In the genomic region with DNA sequence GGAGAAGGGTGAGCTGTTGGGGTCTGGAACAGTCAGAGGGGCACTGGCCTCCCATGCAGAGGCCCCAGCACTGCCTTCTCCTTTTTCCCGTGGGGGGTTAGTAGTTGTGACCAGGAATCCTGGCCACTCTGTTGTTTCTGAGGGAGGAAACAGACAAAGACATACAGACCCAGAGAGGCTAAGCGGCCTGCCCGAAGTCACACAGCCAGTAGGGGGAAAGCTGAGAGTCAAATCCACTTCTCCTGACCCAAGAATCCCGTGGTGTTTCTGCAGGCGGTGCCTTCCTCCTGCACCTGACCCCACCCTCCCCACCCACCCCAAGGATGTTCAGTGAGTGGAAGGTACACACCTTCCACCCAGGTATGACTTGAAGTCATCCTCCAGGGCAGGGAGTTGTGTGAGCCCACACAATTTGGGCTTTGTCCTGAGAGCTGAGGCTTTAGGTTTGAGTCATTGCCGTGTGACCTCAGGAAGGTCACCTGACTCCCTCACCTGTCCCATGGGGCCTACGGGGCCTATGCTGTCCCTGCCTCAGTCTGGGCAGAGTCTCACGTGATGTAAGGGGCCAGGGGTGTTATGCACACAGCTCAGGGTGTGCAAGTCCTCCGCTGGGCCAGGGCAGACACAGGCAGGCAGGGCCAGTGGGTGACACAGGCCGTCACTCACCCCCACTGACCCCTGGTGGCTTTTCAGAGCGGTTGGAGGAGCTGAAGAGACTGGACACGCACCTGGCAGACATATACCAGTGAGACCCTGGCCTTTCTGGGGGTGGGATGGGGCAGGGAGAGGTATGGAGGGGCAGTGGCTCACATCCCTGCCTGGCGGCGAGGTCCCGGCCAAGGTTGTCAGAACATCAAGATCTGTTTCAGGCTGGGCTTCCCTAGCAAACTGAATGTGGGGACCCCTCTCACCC, we compare ENCODE assay signal across 11 cellular contexts. TPM values are rescaled to one million over a fixed set of nuclear protein-coding genes. Genes with fewer than 3 reads are reported as not detected.
DNase-seq lines count a peak whose midpoint lies in the region; ATAC-seq and TF ChIP-seq lines count a peak whose summit lies in the region.
"Had no signal": no experiment of that assay in that cellular context is flagged by ENCODE, and none has a peak within 500 bp of the region (broad histone marks: within the 10 kb centered on the region; RNA-seq: fewer than 3 reads in every experiment).

No MANE protein-coding gene starts in this region.

- H3K4me1 ChIP-seq in endodermal cell (ENCODE audit: control insufficient read depth, insufficient read depth, low read length) (peaks cover 9% of the 10 kb centered on the region), suprapubic skin (peaks cover 12% of the 10 kb centered on the region)

- no peak overlapping the region for H3K9ac ChIP-seq in endodermal cell (ENCODE audit: extremely low read depth, low read length, poor library complexity, severe bottlenecking)

- no peak for TF ChIP-seq POLR2A in suprapubic skin (IDR thresholded peaks at IDR 0.05)

- no peak overlapping the region for H3K4me3 Mint-ChIP-seq in endodermal cell
- H3K4me3 Mint-ChIP-seq: activated CD4-positive, alpha-beta memory T cell treated with anti-CD3 and anti-CD28 coated beads for 36 hours; CD4-positive, alpha-beta memory T cell had no signal

- no peaks in the 10 kb centered on the region for H3K9me3 ChIP-seq in endodermal cell (ENCODE audit: control insufficient read depth, low read length)
- H3K9me3 ChIP-seq in suprapubic skin, result no peaks in the 10 kb centered on the region
- H3K9me3 ChIP-seq: thoracic aorta had no signal

- no peaks in the 10 kb centered on the region for H3K9me3 Mint-ChIP-seq in endodermal cell
- H3K9me3 Mint-ChIP-seq: activated CD4-positive, alpha-beta memory T cell treated with anti-CD3 and anti-CD28 coated beads for 36 hours had no signal

- TF ChIP-seq CTCF in GM20000 (IDR thresholded peaks at IDR 0.05; ENCODE audit: extremely low read depth, missing control alignments) (no peak), endodermal cell (conservative IDR thresholded peaks at IDR 0.05) (no peak), suprapubic skin (IDR thresholded peaks at IDR 0.05) (no peak)

- H3K27me3 ChIP-seq in endodermal cell (ENCODE audit: control insufficient read depth, insufficient read depth, low read length, poor library complexity, severe bottlenecking) (no peaks in the 10 kb centered on the region), suprapubic skin (peaks cover 4% of the 10 kb centered on the region)

- 92 to 94% methylated on average over 6 to 15 of the region's 15 CpGs for WGBS in endodermal cell (ENCODE audit: insufficient coverage in 1 of 2, insufficient read length in 1 of 2), 2 experiments
- WGBS in suprapubic skin, result 88% methylated on average over 12 of the region's 15 CpGs

- H3K4me1 Mint-ChIP-seq in endodermal cell, result peaks cover 17% of the 10 kb centered on the region

- DNase-seq in ELR (ENCODE audit: low read depth) (peak; percentile 17), GM20000 (ENCODE audit: low spot score) (peak; percentile 63), endodermal cell (peak; percentile 70), suprapubic skin (ENCODE audit: low spot score in 2 of 2) (no peak), EL (no peak), COR-L47 (lab: John Stamatoyannopoulos, UW) (no peak)

- H3K36me3 ChIP-seq in endodermal cell (ENCODE audit: control insufficient read depth, insufficient read depth, low read length), result no peaks in the 10 kb centered on the region
- H3K36me3 ChIP-seq in suprapubic skin, result no peaks in the 10 kb centered on the region
- H3K36me3 ChIP-seq: thoracic aorta had no signal

- H3K27ac Mint-ChIP-seq in endodermal cell, result peak overlapping the region; percentile 61
- H3K27ac Mint-ChIP-seq: activated CD4-positive, alpha-beta memory T cell treated with anti-CD3 and anti-CD28 coated beads for 36 hours; CD4-positive, alpha-beta memory T cell had no signal

- no peaks in the 10 kb centered on the region for H3K36me3 Mint-ChIP-seq in endodermal cell (ENCODE audit: low read depth)
- H3K36me3 Mint-ChIP-seq: activated CD4-positive, alpha-beta memory T cell treated with anti-CD3 and anti-CD28 coated beads for 36 hours; CD4-positive, alpha-beta memory T cell had no signal

- TF ChIP-seq EP300 in suprapubic skin (IDR thresholded peaks at IDR 0.05), result no peak

- no peak overlapping the region for H3K27ac ChIP-seq in endodermal cell (ENCODE audit: low read depth, low read length)
- H3K27ac ChIP-seq in suprapubic skin, result no peak overlapping the region
- H3K27ac ChIP-seq: thoracic aorta had no signal

- ATAC-seq in HG03196 (IDR thresholded peaks at IDR 0.05; ENCODE audit: unreplicated experiment) (peak; percentile 43), GM21717 (IDR thresholded peaks at IDR 0.05; ENCODE audit: unreplicated experiment) (no peak)

- H3K27me3 Mint-ChIP-seq in endodermal cell (ENCODE audit: insufficient read depth), result no peaks in the 10 kb centered on the region
- H3K27me3 Mint-ChIP-seq: activated CD4-positive, alpha-beta memory T cell treated with anti-CD3 and anti-CD28 coated beads for 36 hours; CD4-positive, alpha-beta memory T cell had no signal

- no peak overlapping the region for H3K4me3 ChIP-seq in endodermal cell (ENCODE audit: low read length)
- H3K4me3 ChIP-seq in suprapubic skin, result no peak overlapping the region
- H3K4me3 ChIP-seq: thoracic aorta had no signal

RNA-seq across cellular contexts. Expression of gene NT5DC4, which starts 5.0 kb away (rescaled TPM):
- total RNA-seq in endodermal cell (not detected), suprapubic skin (1 to 10 TPM in 1 of 4 donors, not detected in 3; 4.2 TPM)
- polyA plus RNA-seq in endodermal cell (2013, experiment 1 of 2), result not detected
- not detected for polyA plus RNA-seq in endodermal cell (2013, experiment 2 of 2)
- total RNA-seq: activated CD4-positive, alpha-beta memory T cell treated with anti-CD3 and anti-CD28 coated beads for 36 hours; CD4-positive, alpha-beta memory T cell; thoracic aorta had no signal
- polyA plus RNA-seq: CD4-positive, alpha-beta memory T cell had no signal

RNA-seq across cellular contexts. Expression of gene CKAP2L, which starts 38.6 kb away (rescaled TPM):
- 10 to 100 TPM; 20.1 to 30.3 TPM for total RNA-seq in endodermal cell
- polyA plus RNA-seq in endodermal cell (2013, experiment 1 of 2), result 29.4 TPM
- polyA plus RNA-seq in endodermal cell (2013, experiment 2 of 2), result 34.1 TPM
- total RNA-seq in suprapubic skin, result 1 to 10 TPM; 1.7 to 9.1 (median 3.2) TPM

RNA-seq across cellular contexts. Expression of gene IL1A, which starts 58.5 kb away (rescaled TPM):
- 1 to 10 TPM in 1 of 2 donors, under 1 TPM in 1; 0.73 to 1.0 TPM for total RNA-seq in endodermal cell
- polyA plus RNA-seq in endodermal cell (2013, experiment 1 of 2), result 0.21 TPM
- 0.25 TPM for polyA plus RNA-seq in endodermal cell (2013, experiment 2 of 2)
- total RNA-seq in suprapubic skin, result 1 to 10 TPM in 1 of 4 donors, under 1 TPM in 2, not detected in 1; 0.49 to 1.1 (median 0.76) TPM
- polyA plus RNA-seq: CD4-positive, alpha-beta memory T cell had no signal

Comparison
In these comparisons a context has a peak if more than half of its experiments do, and no peak if none do; other contexts are left out.
1. DNase-seq: peak in ELR (single experiment), GM20000 (single experiment) and endodermal cell (single experiment); none in suprapubic skin (0 of 2), EL (single experiment) and COR-L47 (single experiment).